13 cellular contexts compared by ENCODE assay signal in genomic region chr1:183887826-183888819, GRCh38.
DNase-seq lines count a peak whose midpoint lies in the region; ATAC-seq and TF ChIP-seq lines count a peak whose summit lies in the region.
"Had no signal": no experiment of that assay in that cellular context is flagged by ENCODE, and none has a peak within 500 bp of the region (broad histone marks: within the 10 kb centered on the region; RNA-seq: fewer than 3 reads in every experiment).

No MANE protein-coding gene starts in this region.

- no peaks in the 10 kb centered on the region for H3K9me3 ChIP-seq in esophagus muscularis mucosa
- H3K9me3 ChIP-seq in subcutaneous abdominal adipose tissue (ENCODE audit: control insufficient read depth in 5 of 5, low read length in 5 of 5): no peaks in the 10 kb centered on the region

- H3K27ac ChIP-seq in esophagus muscularis mucosa (replicated peaks in 1 of 4) (peak overlapping the region; percentile 69 to 77 (median 70)), subcutaneous abdominal adipose tissue (ENCODE audit: low read depth, low read length) (peak overlapping the region; percentile 8)

- TF ChIP-seq POLR2A in esophagus muscularis mucosa (IDR thresholded peaks at IDR 0.05; ENCODE audit: low read depth): no peak

- ATAC-seq in T-cell (replicated peaks in 1 of 4): peak; percentile 86 to 95 (median 92)
- no peak for ATAC-seq in GM21528 (IDR thresholded peaks at IDR 0.05; ENCODE audit: low FRiP score, unreplicated experiment)
- ATAC-seq in HG02588 (IDR thresholded peaks at IDR 0.05; ENCODE audit: unreplicated experiment): no peak
- ATAC-seq: HCT116 had no signal

- H3K27me3 ChIP-seq in esophagus muscularis mucosa: no peaks in the 10 kb centered on the region
- no peaks in the 10 kb centered on the region for H3K27me3 ChIP-seq in subcutaneous abdominal adipose tissue (ENCODE audit: control insufficient read depth in 5 of 5, insufficient read depth in 4 of 5, low read length in 5 of 5)

- peaks cover 26% of the 10 kb centered on the region for H3K4me1 Mint-ChIP-seq in activated CD4-positive, alpha-beta memory T cell treated with anti-CD3 and anti-CD28 coated beads, Interleukin-2, amount 10 ng/mL, durations not matched to agents 7 days and 5 days
- peaks cover 34% of the 10 kb centered on the region for H3K4me1 Mint-ChIP-seq in activated CD4-positive, alpha-beta memory T cell treated with anti-CD3 and anti-CD28 coated beads for 36 hours (ENCODE audit: low read depth)
- peaks cover 34 to 43% (median 42%) of the 10 kb centered on the region in 3 donors for H3K4me1 Mint-ChIP-seq in T-cell

- TF ChIP-seq EP300 in esophagus muscularis mucosa (IDR thresholded peaks at IDR 0.05): no peak

- H3K4me3 Mint-ChIP-seq in activated CD4-positive, alpha-beta memory T cell treated with anti-CD3 and anti-CD28 coated beads, Interleukin-2, amount 10 ng/mL, durations not matched to agents 7 days and 5 days: no peak overlapping the region
- no peak overlapping the region for H3K4me3 Mint-ChIP-seq in activated CD4-positive, alpha-beta memory T cell treated with anti-CD3 and anti-CD28 coated beads for 36 hours
- peak overlapping the region; percentile 64 to 67 (median 65) for H3K4me3 Mint-ChIP-seq in T-cell

- WGBS in esophagus muscularis mucosa: 46% methylated on average over 9 of the region's 9 CpGs

- H3K36me3 ChIP-seq in esophagus muscularis mucosa (peaks cover 0 to 39% (median 17%) of the 10 kb centered on the region in 4 donors), subcutaneous abdominal adipose tissue (ENCODE audit: control insufficient read depth in 5 of 5, insufficient read depth in 5 of 5, low read length in 5 of 5) (peaks cover 32 to 59% (median 50%) of the 10 kb centered on the region in 5 donors)

- H3K4me3 ChIP-seq in esophagus muscularis mucosa (no peak overlapping the region), subcutaneous abdominal adipose tissue (ENCODE audit: low read depth in 1 of 5, low read length in 5 of 5) (no peak overlapping the region)
- H3K4me3 ChIP-seq: smooth muscle cell had no signal

- intact Hi-C loops in activated CD4-positive, alpha-beta memory T cell treated with anti-CD3 and anti-CD28 coated beads for 36 hours (cut with micrococcal nuclease): no loop called here
- intact Hi-C loops in esophagus muscularis mucosa (cut with DNase I): no loop called here

- peak overlapping the region in 1 of 5 donors; percentile 42 for H3K9ac ChIP-seq in subcutaneous abdominal adipose tissue (ENCODE audit: low read length in 5 of 5)

- no peaks in the 10 kb centered on the region for H3K27me3 Mint-ChIP-seq in activated CD4-positive, alpha-beta memory T cell treated with anti-CD3 and anti-CD28 coated beads, Interleukin-2, amount 10 ng/mL, durations not matched to agents 7 days and 5 days
- H3K27me3 Mint-ChIP-seq in activated CD4-positive, alpha-beta memory T cell treated with anti-CD3 and anti-CD28 coated beads for 36 hours: no peaks in the 10 kb centered on the region
- H3K27me3 Mint-ChIP-seq in T-cell: no peaks in the 10 kb centered on the region

- CTCF ChIA-PET in activated CD4-positive, alpha-beta memory T cell treated with anti-CD3 and anti-CD28 coated beads, Interleukin-2, amount 10 ng/mL, durations not matched to agents 7 days and 5 days (lab: Charles Lee): interaction anchor here (1.0 kb wide), 1 partner anchor 233 kb away, joined by 3 read pairs; no protein-coding TSS in a partner anchor
- CTCF ChIA-PET in activated CD4-positive, alpha-beta memory T cell treated with anti-CD3 and anti-CD28 coated beads for 36 hours (lab: Charles Lee): interaction anchor here (0.6 to 1.1 kb wide), 2 partner anchors 10 to 28 kb away, joined by 3 to 4 read pairs; no protein-coding TSS in a partner anchor
- CTCF ChIA-PET in T-cell (lab: Charles Lee): interaction anchor here (0.6 to 1.1 kb wide), 3 partner anchors 28 to 233 kb away, joined by 3 read pairs; no protein-coding TSS in a partner anchor

- TF ChIP-seq CTCF in esophagus muscularis mucosa (IDR thresholded peaks at IDR 0.05): no peak

- H3K27ac Mint-ChIP-seq in activated CD4-positive, alpha-beta memory T cell treated with anti-CD3 and anti-CD28 coated beads, Interleukin-2, amount 10 ng/mL, durations not matched to agents 7 days and 5 days: peak overlapping the region; percentile 36
- H3K27ac Mint-ChIP-seq in activated CD4-positive, alpha-beta memory T cell treated with anti-CD3 and anti-CD28 coated beads for 36 hours: no peak overlapping the region
- peak overlapping the region; percentile 92 to 95 for H3K27ac Mint-ChIP-seq in T-cell

- peaks cover 6% of the 10 kb centered on the region for H3K36me3 Mint-ChIP-seq in activated CD4-positive, alpha-beta memory T cell treated with anti-CD3 and anti-CD28 coated beads, Interleukin-2, amount 10 ng/mL, durations not matched to agents 7 days and 5 days (ENCODE audit: low read depth)
- H3K36me3 Mint-ChIP-seq in activated CD4-positive, alpha-beta memory T cell treated with anti-CD3 and anti-CD28 coated beads for 36 hours: peaks cover 4% of the 10 kb centered on the region
- H3K36me3 Mint-ChIP-seq in T-cell: peaks cover 6% of the 10 kb centered on the region

- H3K9me3 Mint-ChIP-seq in activated CD4-positive, alpha-beta memory T cell treated with anti-CD3 and anti-CD28 coated beads, Interleukin-2, amount 10 ng/mL, durations not matched to agents 7 days and 5 days: no peaks in the 10 kb centered on the region
- no peaks in the 10 kb centered on the region for H3K9me3 Mint-ChIP-seq in activated CD4-positive, alpha-beta memory T cell treated with anti-CD3 and anti-CD28 coated beads for 36 hours
- H3K9me3 Mint-ChIP-seq in T-cell: no peaks in the 10 kb centered on the region

- DNase-seq in activated CD4-positive, alpha-beta memory T cell treated with anti-CD3 and anti-CD28 coated beads, Interleukin-2, amount 10 ng/mL, durations not matched to agents 7 days and 5 days: no peak
- no peak for DNase-seq in activated CD4-positive, alpha-beta memory T cell treated with anti-CD3 and anti-CD28 coated beads for 36 hours
- DNase-seq in T-cell (peak in 1 of 34 experiments; percentile 7), esophagus muscularis mucosa (ENCODE audit: extremely low spot score) (peak; percentile 26)
- DNase-seq in effector CD8-positive, alpha-beta T cell (lab: John Stamatoyannopoulos, UW): no peak
- DNase-seq: activated CD4-positive, alpha-beta T cell treated with anti-CD3 and anti-CD28 coated beads for 1 hour; SIG-M5; stimulated activated CD8-positive, alpha-beta memory T cell treated with anti-CD3 and anti-CD28 coated beads, Interleukin-4, amount 100 ng/mL, for 48 hours had no signal

- POLR2A ChIA-PET in activated CD4-positive, alpha-beta memory T cell treated with anti-CD3 and anti-CD28 coated beads, Interleukin-2, amount 10 ng/mL, durations not matched to agents 7 days and 5 days (lab: Charles Lee): interaction anchor here (0.9 to 1.5 kb wide), 3 partner anchors 9 to 236 kb away, joined by 3 to 4 read pairs (median 3); partner anchors contain the start of gene APOBEC4
- POLR2A ChIA-PET in activated CD4-positive, alpha-beta memory T cell treated with anti-CD3 and anti-CD28 coated beads for 36 hours (lab: Charles Lee): no interaction called here
- POLR2A ChIA-PET in T-cell (lab: Charles Lee): no interaction called here

- H3K4me1 ChIP-seq in esophagus muscularis mucosa (peaks cover 15 to 60% (median 53%) of the 10 kb centered on the region in 4 donors), subcutaneous abdominal adipose tissue (ENCODE audit: control insufficient read depth in 5 of 5, insufficient read depth in 5 of 5, low read length in 5 of 5) (peaks cover 0 to 37% (median 31%) of the 10 kb centered on the region in 5 donors)

Comparison
In these comparisons a context has a peak if more than half of its experiments do, and no peak if none do; other contexts are left out.
1. H3K4me3 Mint-ChIP-seq: peak in T-cell (3 of 3); none in activated CD4-positive, alpha-beta memory T cell treated with anti-CD3 and anti-CD28 coated beads, Interleukin-2, amount 10 ng/mL, durations not matched to agents 7 days and 5 days (single experiment) and activated CD4-positive, alpha-beta memory T cell treated with anti-CD3 and anti-CD28 coated beads for 36 hours (single experiment).
2. ATAC-seq: peak in T-cell (4 of 4); none in GM21528 (single experiment) and HG02588 (single experiment).